ENCODE assay signal across 23 cellular contexts in the genomic region with DNA sequence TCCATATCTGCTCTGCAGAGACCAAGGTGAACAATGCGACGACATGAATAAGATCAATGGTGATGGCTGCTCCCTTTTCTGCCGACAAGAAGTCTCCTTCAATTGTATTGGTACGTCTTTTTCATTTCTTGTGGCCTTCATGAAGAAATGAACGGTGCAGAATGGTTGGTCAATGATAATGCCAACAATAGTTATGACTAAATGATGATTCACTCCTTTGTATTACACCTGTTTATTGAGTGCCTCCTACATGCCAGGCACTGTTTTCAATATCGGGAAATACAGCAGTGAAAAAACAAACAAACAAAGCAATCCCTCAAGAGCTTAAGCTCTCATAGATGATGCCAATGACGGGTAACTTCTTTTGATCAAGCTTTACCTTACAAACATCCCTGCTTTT.
DNase-seq lines count a peak whose midpoint lies in the region; ATAC-seq and TF ChIP-seq lines count a peak whose summit lies in the region.
"Had no signal": no experiment of that assay in that cellular context is flagged by ENCODE, and none has a peak within 500 bp of the region (broad histone marks: within the 10 kb centered on the region; RNA-seq: fewer than 3 reads in every experiment).

No MANE protein-coding gene starts in this region.

- H3K36me3 ChIP-seq in HUES64 (ENCODE audit: insufficient read depth, low read length) (no peaks in the 10 kb centered on the region; the same call in 1 of the 2 replicates), neural progenitor cell (no peaks in the 10 kb centered on the region), smooth muscle cell (ENCODE audit: low read depth) (peaks cover 10% of the 10 kb centered on the region)
- H3K36me3 ChIP-seq: BE2C, HAP-1 had no signal

- peak; percentile 13 for DNase-seq in ELR (ENCODE audit: low read depth)
- peak; percentile 49 for DNase-seq in epithelial cell of esophagus (ENCODE audit: low read depth)
- DNase-seq in neural progenitor cell (ENCODE audit: low spot score), result no peak
- DNase-seq in glomerular visceral epithelial cell (ENCODE audit: extremely low spot score), result no peak
- no peak for DNase-seq in midbrain (lab: John Stamatoyannopoulos, UW)
- DNase-seq in smooth muscle cell (lab: John Stamatoyannopoulos, UW; ENCODE audit: unreplicated experiment), result no peak
- DNase-seq: BE2C; DMS79; Kasumi-1; MM.1S; NCI-H1092; NCI-H1436; NCI-H187 treated with DMSO at 0.1 percent for 48 hours; NCI-H2107; NCI-H2227 treated with DMSO at 0.1 percent for 48 hours; NCI-H510A; NCI-H748 treated with DMSO at 0.1 percent for 48 hours; NK-92 treated with Interleukin-12 subunit alpha and Interleukin-12 subunit beta, amount 100 ng/mL, for 24 hours; Right ventricle myocardium superior had no signal

- no peak overlapping the region for H3K27ac Mint-ChIP-seq in neural progenitor cell
- H3K27ac Mint-ChIP-seq in activated T-helper 17 cell treated with anti-CD3 and anti-CD28 coated beads, Interleukin-2, amount 50 U/mL, for 72 hours, result no peak overlapping the region

- H3K79me2 ChIP-seq in neural progenitor cell (ENCODE audit: low read depth), result no peaks in the 10 kb centered on the region
- H3K79me2 ChIP-seq in smooth muscle cell (ENCODE audit: low read depth), result peaks cover 3% of the 10 kb centered on the region

- H3K4me3 ChIP-seq in HUES64 (ENCODE audit: low read length) (no peak overlapping the region), epithelial cell of esophagus (ENCODE audit: low read length) (no peak overlapping the region), neural progenitor cell (no peak overlapping the region), smooth muscle cell (no peak overlapping the region)
- H3K4me3 ChIP-seq: GM12878, HAP-1 had no signal

- peaks cover 38% of the 10 kb centered on the region for H3K4me1 ChIP-seq in HUES64 (ENCODE audit: insufficient read depth, low read length)
- H3K4me1 ChIP-seq in neural progenitor cell, result peaks cover 32% of the 10 kb centered on the region
- H3K4me1 ChIP-seq in smooth muscle cell (ENCODE audit: low read depth), result peaks cover 18% of the 10 kb centered on the region
- H3K4me1 ChIP-seq: BE2C, HAP-1 had no signal

- H3K9me3 Mint-ChIP-seq in neural progenitor cell, result no peaks in the 10 kb centered on the region
- peaks cover 4% of the 10 kb centered on the region for H3K9me3 Mint-ChIP-seq in activated T-helper 17 cell treated with anti-CD3 and anti-CD28 coated beads, Interleukin-2, amount 50 U/mL, for 72 hours

- H3K27me3 ChIP-seq in HUES64 (ENCODE audit: insufficient read depth, low read length), result peaks cover 76% of the 10 kb centered on the region
- H3K27me3 ChIP-seq in neural progenitor cell, result peaks cover 37% of the 10 kb centered on the region
- no peaks in the 10 kb centered on the region for H3K27me3 ChIP-seq in smooth muscle cell (ENCODE audit: low read depth)
- H3K27me3 ChIP-seq: BE2C had no signal

- H3K27ac ChIP-seq in HUES64 (ENCODE audit: low read depth, low read length) (peak overlapping the region; percentile 29; the same call in 1 of the 2 replicates), neural progenitor cell (no peak overlapping the region), smooth muscle cell (ENCODE audit: low read depth) (no peak overlapping the region)

- no peak overlapping the region for H3K9ac ChIP-seq in HUES64 (ENCODE audit: low read depth, low read length)
- no peak overlapping the region for H3K9ac ChIP-seq in neural progenitor cell
- H3K9ac ChIP-seq in smooth muscle cell (ENCODE audit: low read depth), result no peak overlapping the region

- H3K36me3 Mint-ChIP-seq in neural progenitor cell, result peaks cover 11% of the 10 kb centered on the region
- no peaks in the 10 kb centered on the region for H3K36me3 Mint-ChIP-seq in activated T-helper 17 cell treated with anti-CD3 and anti-CD28 coated beads, Interleukin-2, amount 50 U/mL, for 72 hours (ENCODE audit: low read depth)

- 77% methylated on average over 7 of the region's 7 CpGs for WGBS in HUES64
- WGBS in smooth muscle cell (ENCODE audit: low lambda C conversion rate), result 82% methylated on average over 7 of the region's 7 CpGs

- peaks cover 20% of the 10 kb centered on the region for H3F3A ChIP-seq in neural progenitor cell (ENCODE audit: low read depth)
- peaks cover 38% of the 10 kb centered on the region for H3F3A ChIP-seq in smooth muscle cell (ENCODE audit: low read depth)

- TF ChIP-seq CTCF in epithelial cell of esophagus (IDR thresholded peaks at IDR 0.05; ENCODE audit: insufficient read depth, low read depth, low read length, missing control alignments), result no peak
- TF ChIP-seq CTCF in neural progenitor cell (IDR thresholded peaks at IDR 0.05), result no peak
- no peak for TF ChIP-seq CTCF in smooth muscle cell (IDR thresholded peaks at IDR 0.05; ENCODE audit: borderline replicate concordance, insufficient read depth, poor library complexity, severe bottlenecking)

- H4K20me1 ChIP-seq in neural progenitor cell (ENCODE audit: low read depth) (peaks cover 3% of the 10 kb centered on the region), smooth muscle cell (ENCODE audit: low read depth) (peaks cover 4% of the 10 kb centered on the region)

- H3K9me3 ChIP-seq in HUES64 (ENCODE audit: insufficient read depth, low read depth, low read length), result no peaks in the 10 kb centered on the region
- H3K9me3 ChIP-seq in neural progenitor cell (ENCODE audit: low read depth), result no peaks in the 10 kb centered on the region
- no peaks in the 10 kb centered on the region for H3K9me3 ChIP-seq in smooth muscle cell (replicated peaks; ENCODE audit: low read depth)
- H3K9me3 ChIP-seq: BE2C, HAP-1 had no signal

- H3K4me1 Mint-ChIP-seq in neural progenitor cell, result peaks cover 36% of the 10 kb centered on the region
- no peaks in the 10 kb centered on the region for H3K4me1 Mint-ChIP-seq in activated T-helper 17 cell treated with anti-CD3 and anti-CD28 coated beads, Interleukin-2, amount 50 U/mL, for 72 hours

- ATAC-seq in activated T-helper 17 cell treated with anti-CD3 and anti-CD28 coated beads, Interleukin-2, amount 50 U/mL, for 72 hours (replicated peaks), result no peak
- ATAC-seq: GM12878 had no signal

- peaks cover 2% of the 10 kb centered on the region for H3K27me3 Mint-ChIP-seq in neural progenitor cell (ENCODE audit: insufficient read depth, low read depth)
- H3K27me3 Mint-ChIP-seq in activated T-helper 17 cell treated with anti-CD3 and anti-CD28 coated beads, Interleukin-2, amount 50 U/mL, for 72 hours, result peaks cover 12% of the 10 kb centered on the region

- no peak overlapping the region for H3K4me3 Mint-ChIP-seq in neural progenitor cell
- H3K4me3 Mint-ChIP-seq in activated T-helper 17 cell treated with anti-CD3 and anti-CD28 coated beads, Interleukin-2, amount 50 U/mL, for 72 hours, result no peak overlapping the region

- H2AFZ ChIP-seq in neural progenitor cell (replicated peaks), result no peak overlapping the region
- H2AFZ ChIP-seq in smooth muscle cell (ENCODE audit: low read depth), result no peak overlapping the region

- H3K4me2 ChIP-seq in neural progenitor cell, result peak overlapping the region; percentile 45
- no peak overlapping the region for H3K4me2 ChIP-seq in smooth muscle cell

Comparison
In these comparisons a context has a peak if more than half of its experiments do, and no peak if none do; other contexts are left out.
1. DNase-seq: peak in ELR (single experiment) and epithelial cell of esophagus (single experiment); none in neural progenitor cell (single experiment), glomerular visceral epithelial cell (single experiment), midbrain (single experiment) and smooth muscle cell (single experiment).